In the genomic region with DNA sequence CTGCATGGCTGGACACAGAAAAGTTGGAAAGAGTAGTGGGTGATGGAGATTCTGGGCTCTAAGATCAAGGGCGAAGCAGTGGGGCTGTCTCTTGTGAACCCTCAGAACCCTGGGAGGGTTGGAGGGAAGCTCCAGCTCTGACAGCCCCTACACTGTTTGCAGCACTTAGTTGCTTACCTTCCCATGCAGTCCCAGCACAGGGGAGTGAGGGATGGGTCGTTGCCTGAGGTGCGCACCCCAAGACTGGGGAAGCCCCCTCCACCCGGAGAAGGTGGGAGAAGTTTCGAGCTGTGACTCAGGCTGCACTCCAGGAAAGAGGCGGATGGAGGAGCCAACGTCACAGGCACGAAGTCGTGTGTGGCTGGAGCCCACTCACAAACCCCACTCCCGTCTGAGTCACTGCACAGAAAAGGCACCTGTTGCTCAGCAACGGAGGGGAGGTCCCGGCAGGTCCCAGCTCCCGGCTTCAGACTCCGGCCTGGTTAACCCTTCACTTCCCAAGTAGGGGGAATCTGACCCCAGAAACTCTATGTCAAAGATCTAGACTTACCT, we compare ENCODE assay signal across 9 cellular contexts.
DNase-seq lines count a peak whose midpoint lies in the region; ATAC-seq and TF ChIP-seq lines count a peak whose summit lies in the region.
"Had no signal": no experiment of that assay in that cellular context is flagged by ENCODE, and none has a peak within 500 bp of the region (broad histone marks: within the 10 kb centered on the region; RNA-seq: fewer than 3 reads in every experiment).

No MANE protein-coding gene starts in this region.

- H3K27ac Mint-ChIP-seq in progenitor cell of endocrine pancreas: peak overlapping the region; percentile 94

- H3K9me3 Mint-ChIP-seq in progenitor cell of endocrine pancreas (ENCODE audit: low read depth): no peaks in the 10 kb centered on the region

- H3K4me1 ChIP-seq in SJSA1 (replicated peaks): peaks cover 14% of the 10 kb centered on the region

- no peak for ATAC-seq in left ventricle myocardium superior

- no peaks in the 10 kb centered on the region for H3K36me3 ChIP-seq in SJSA1

- peaks cover 22% of the 10 kb centered on the region for H3K4me1 Mint-ChIP-seq in progenitor cell of endocrine pancreas (ENCODE audit: low read depth)

- no peaks in the 10 kb centered on the region; the same call in 1 of the 2 replicates for H3K27me3 ChIP-seq in SJSA1 (replicated peaks)

- no peak for TF ChIP-seq CTCF in progenitor cell of endocrine pancreas (IDR thresholded peaks at IDR 0.05; ENCODE audit: unreplicated experiment)

- intact Hi-C loops in left ventricle myocardium superior (cut with micrococcal nuclease) (no loop called here), posterior vena cava (cut with DNase I) (loop anchor here in 1 of 2 donors (5.0 kb wide), 1 partner anchor 873 kb away; a partner anchor contains a TSS)

- no peaks in the 10 kb centered on the region for H3K36me3 Mint-ChIP-seq in progenitor cell of endocrine pancreas (ENCODE audit: insufficient read depth)

- no peaks in the 10 kb centered on the region for H3K27me3 Mint-ChIP-seq in progenitor cell of endocrine pancreas

- DNase-seq in DMS79 (lab: John Stamatoyannopoulos, UW): peak; percentile 27
- DNase-seq in SJSA1 (ENCODE audit: low read depth in 1 of 2, low spot score in 2 of 2): peak; percentile 10 to 55
- DNase-seq in ecto neural progenitor cell (ENCODE audit: low spot score): peak; percentile 81
- DNase-seq in progenitor cell of endocrine pancreas (ENCODE audit: low spot score, unreplicated experiment): no peak
- no peak for DNase-seq in left ventricle myocardium superior
- no peak for DNase-seq in posterior vena cava (ENCODE audit: low spot score)
- no peak for DNase-seq in NCI-H2029 (lab: John Stamatoyannopoulos, UW)
- no peak for DNase-seq in occipital lobe (lab: John Stamatoyannopoulos, UW)

- no peak overlapping the region for H3K27ac ChIP-seq in SJSA1

- no peak overlapping the region for H3K4me3 ChIP-seq in SJSA1
- H3K4me3 ChIP-seq: lung had no signal

- H3K9me3 ChIP-seq in SJSA1 (replicated peaks): no peaks in the 10 kb centered on the region

- peak overlapping the region; percentile 57 for H3K4me3 Mint-ChIP-seq in progenitor cell of endocrine pancreas (ENCODE audit: low read depth)

Comparison
In these comparisons a context has a peak if more than half of its experiments do, and no peak if none do; other contexts are left out.
1. DNase-seq: peak in DMS79 (single experiment), SJSA1 (2 of 2) and ecto neural progenitor cell (single experiment); none in progenitor cell of endocrine pancreas (single experiment), left ventricle myocardium superior (single experiment), posterior vena cava (single experiment), NCI-H2029 (single experiment) and occipital lobe (single experiment).